In the genomic region with DNA sequence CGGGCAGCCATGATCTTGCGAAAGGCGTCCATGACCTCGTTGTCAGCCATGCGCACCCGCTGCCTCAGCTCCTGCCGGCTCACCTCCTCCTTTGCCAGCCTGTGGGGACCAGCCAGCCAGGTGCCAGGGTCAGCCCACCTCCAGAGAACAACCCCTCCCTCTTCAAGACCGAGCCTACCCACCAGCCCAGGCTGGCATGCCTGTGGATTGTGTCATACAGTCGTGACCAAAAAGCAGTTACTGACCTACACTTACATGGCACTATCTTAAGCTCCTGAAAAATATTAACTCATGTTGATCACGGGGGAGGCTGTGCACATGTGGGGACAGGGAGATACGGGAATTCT, we compare ENCODE assay signal across 1 cellular context.
A peak's percentile ranks its signal among the peaks of the same experiment; 100 is the strongest.
TF ChIP-seq lines count a peak whose summit lies in the region.

No MANE protein-coding gene starts in this region.

TF ChIP-seq in liver, 16 proteins besides CTCF, POLR2A, EP300 and RAD21:
- peak in 1 of 2 donors; percentile 16 for TF ChIP-seq GABPA (IDR thresholded peaks at IDR 0.05 in 1 of 2, conservative IDR thresholded peaks at IDR 0.05 in 1 of 2)
- TF ChIP-seq SP1 (IDR thresholded peaks at IDR 0.05) = peak; percentile 18
- TF ChIP-seq HNF4A (conservative IDR thresholded peaks at IDR 0.05) = peak in 1 of 2 donors; percentile 46
- TF ChIP-seq FOXA1 (IDR thresholded peaks at IDR 0.05) = no peak
- peak in 1 of 2 donors; percentile 42 for TF ChIP-seq RXRA (IDR thresholded peaks at IDR 0.05)
- TF ChIP-seq, protein P1, sequence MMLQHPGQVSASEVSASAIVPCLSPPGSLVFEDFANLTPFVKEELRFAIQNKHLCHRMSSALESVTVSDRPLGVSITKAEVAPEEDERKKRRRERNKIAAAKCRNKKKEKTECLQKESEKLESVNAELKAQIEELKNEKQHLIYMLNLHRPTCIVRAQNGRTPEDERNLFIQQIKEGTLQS (IDR thresholded peaks at IDR 0.05) = no peak
